In the genomic region with DNA sequence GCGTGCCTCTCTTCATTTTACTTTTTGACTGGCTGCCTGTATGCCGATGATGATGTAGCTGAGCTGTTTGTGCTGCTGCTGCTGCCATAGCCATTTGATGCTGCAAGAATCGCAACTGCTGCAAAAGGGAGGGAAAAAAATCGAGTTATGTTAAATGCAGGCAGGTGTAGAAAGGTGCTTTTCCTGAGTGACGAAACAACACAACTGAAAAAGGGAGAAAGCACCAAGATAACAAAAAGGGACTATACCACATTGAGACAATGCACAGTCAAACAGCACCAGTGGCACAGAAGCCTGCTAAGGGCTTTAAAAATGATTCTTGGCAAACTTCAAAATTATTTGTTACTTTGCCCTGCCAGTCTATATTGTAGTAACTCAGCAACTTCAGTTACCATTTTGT, we compare ENCODE assay signal across 16 cellular contexts. TPM values are rescaled to one million over a fixed set of nuclear protein-coding genes. Genes with fewer than 3 reads are reported as not detected.
DNase-seq lines count a peak whose midpoint lies in the region; ATAC-seq, FAIRE-seq and TF ChIP-seq lines count a peak whose summit lies in the region.
"Had no signal": no experiment of that assay in that cellular context is flagged by ENCODE, and none has a peak within 500 bp of the region (broad histone marks: within the 10 kb centered on the region; RNA-seq: fewer than 3 reads in every experiment).

No MANE protein-coding gene starts in this region.

- peak; percentile 79 for FAIRE-seq in GM19239 (lab: Jason Lieb, UNC)
- FAIRE-seq: GM12891 had no signal

- no peak for DNase-seq in activated T-cell treated with anti-CD3 and anti-CD28 coated beads, Interleukin-2, amount 50 U/mL, for 24 hours
- DNase-seq in activated T-cell treated with anti-CD3 and anti-CD28 coated beads, Interleukin-2, amount 50 U/mL, for 1 hour: no peak
- DNase-seq in GM19239 (ENCODE audit: insufficient read length, low spot score) (no peak), progenitor cell of endocrine pancreas (ENCODE audit: low spot score, unreplicated experiment) (no peak), sciatic nerve (ENCODE audit: low spot score) (no peak)
- no peak for DNase-seq in activated naive CD8-positive, alpha-beta T cell treated with anti-CD3 and anti-CD28 coated beads for 36 hours
- DNase-seq: KG1; MV-4-11; NCI-H187; NCI-H2107; NCI-H510A; NCI-H748 treated with DMSO at 0.1 percent for 48 hours; NK-92 treated with Interleukin-12 subunit alpha and Interleukin-12 subunit beta, amount 100 ng/mL, for 24 hours; Peyer's patch had no signal

- intact Hi-C loops in sciatic nerve (cut with DNase I): no loop called here

- no peak for TF ChIP-seq CTCF in progenitor cell of endocrine pancreas (IDR thresholded peaks at IDR 0.05; ENCODE audit: unreplicated experiment)

- peaks cover 97% of the 10 kb centered on the region for H3K36me3 Mint-ChIP-seq in activated T-cell treated with anti-CD3 and anti-CD28 coated beads, Interleukin-2, amount 50 U/mL, for 24 hours (ENCODE audit: low read depth)
- peaks cover 31% of the 10 kb centered on the region for H3K36me3 Mint-ChIP-seq in activated naive CD8-positive, alpha-beta T cell treated with anti-CD3 and anti-CD28 coated beads for 36 hours
- peaks cover 27% of the 10 kb centered on the region for H3K36me3 Mint-ChIP-seq in progenitor cell of endocrine pancreas (ENCODE audit: insufficient read depth)

- no peaks in the 10 kb centered on the region for H3K27me3 Mint-ChIP-seq in activated T-cell treated with anti-CD3 and anti-CD28 coated beads, Interleukin-2, amount 50 U/mL, for 24 hours
- H3K27me3 Mint-ChIP-seq in activated naive CD8-positive, alpha-beta T cell treated with anti-CD3 and anti-CD28 coated beads for 36 hours: no peaks in the 10 kb centered on the region
- no peaks in the 10 kb centered on the region for H3K27me3 Mint-ChIP-seq in progenitor cell of endocrine pancreas

- ATAC-seq in HG03097 (IDR thresholded peaks at IDR 0.05; ENCODE audit: low FRiP score, unreplicated experiment): no peak
- ATAC-seq in sciatic nerve: no peak

- H3K9me3 Mint-ChIP-seq in activated T-cell treated with anti-CD3 and anti-CD28 coated beads, Interleukin-2, amount 50 U/mL, for 24 hours: no peaks in the 10 kb centered on the region
- H3K9me3 Mint-ChIP-seq in activated naive CD8-positive, alpha-beta T cell treated with anti-CD3 and anti-CD28 coated beads for 36 hours: no peaks in the 10 kb centered on the region
- H3K9me3 Mint-ChIP-seq in progenitor cell of endocrine pancreas (ENCODE audit: low read depth): no peaks in the 10 kb centered on the region

- H3K27ac Mint-ChIP-seq in activated T-cell treated with anti-CD3 and anti-CD28 coated beads, Interleukin-2, amount 50 U/mL, for 24 hours: peak overlapping the region; percentile 76
- peak overlapping the region; percentile 61 for H3K27ac Mint-ChIP-seq in activated naive CD8-positive, alpha-beta T cell treated with anti-CD3 and anti-CD28 coated beads for 36 hours
- H3K27ac Mint-ChIP-seq in progenitor cell of endocrine pancreas: peak overlapping the region; percentile 49

- H3K4me1 Mint-ChIP-seq in activated T-cell treated with anti-CD3 and anti-CD28 coated beads, Interleukin-2, amount 50 U/mL, for 24 hours (ENCODE audit: low read depth): peaks cover 15% of the 10 kb centered on the region
- peaks cover 17% of the 10 kb centered on the region for H3K4me1 Mint-ChIP-seq in activated naive CD8-positive, alpha-beta T cell treated with anti-CD3 and anti-CD28 coated beads for 36 hours
- peaks cover 8% of the 10 kb centered on the region for H3K4me1 Mint-ChIP-seq in progenitor cell of endocrine pancreas (ENCODE audit: low read depth)

- H3K4me3 Mint-ChIP-seq in activated T-cell treated with anti-CD3 and anti-CD28 coated beads, Interleukin-2, amount 50 U/mL, for 24 hours: no peak overlapping the region
- no peak overlapping the region for H3K4me3 Mint-ChIP-seq in activated naive CD8-positive, alpha-beta T cell treated with anti-CD3 and anti-CD28 coated beads for 36 hours
- no peak overlapping the region for H3K4me3 Mint-ChIP-seq in progenitor cell of endocrine pancreas (ENCODE audit: low read depth)

RNA-seq across cellular contexts. Expression of a gene that starts 9.1 kb away (rescaled TPM):
- 100 to 1,000 TPM; 188 to 193 TPM for total RNA-seq in activated naive CD8-positive, alpha-beta T cell treated with anti-CD3 and anti-CD28 coated beads for 36 hours
- total RNA-seq in progenitor cell of endocrine pancreas: 65.6 and 75.0 TPM in 2 replicates
- total RNA-seq in sciatic nerve: 28.8 TPM

RNA-seq across cellular contexts. Expression of a gene that starts 10.6 kb away (rescaled TPM):
- total RNA-seq in activated naive CD8-positive, alpha-beta T cell treated with anti-CD3 and anti-CD28 coated beads for 36 hours: 10 to 100 TPM; 41.6 to 42.3 TPM
- 29.2 and 34.6 TPM in 2 replicates for total RNA-seq in progenitor cell of endocrine pancreas
- 36.0 TPM for total RNA-seq in sciatic nerve

RNA-seq across cellular contexts. Expression of a gene that starts 49.8 kb away (rescaled TPM):
- total RNA-seq in activated naive CD8-positive, alpha-beta T cell treated with anti-CD3 and anti-CD28 coated beads for 36 hours: 10 to 100 TPM; 47.3 to 53.5 TPM
- total RNA-seq in progenitor cell of endocrine pancreas (108 and 116 TPM in 2 replicates), sciatic nerve (62.8 TPM)
